In the genomic region with DNA sequence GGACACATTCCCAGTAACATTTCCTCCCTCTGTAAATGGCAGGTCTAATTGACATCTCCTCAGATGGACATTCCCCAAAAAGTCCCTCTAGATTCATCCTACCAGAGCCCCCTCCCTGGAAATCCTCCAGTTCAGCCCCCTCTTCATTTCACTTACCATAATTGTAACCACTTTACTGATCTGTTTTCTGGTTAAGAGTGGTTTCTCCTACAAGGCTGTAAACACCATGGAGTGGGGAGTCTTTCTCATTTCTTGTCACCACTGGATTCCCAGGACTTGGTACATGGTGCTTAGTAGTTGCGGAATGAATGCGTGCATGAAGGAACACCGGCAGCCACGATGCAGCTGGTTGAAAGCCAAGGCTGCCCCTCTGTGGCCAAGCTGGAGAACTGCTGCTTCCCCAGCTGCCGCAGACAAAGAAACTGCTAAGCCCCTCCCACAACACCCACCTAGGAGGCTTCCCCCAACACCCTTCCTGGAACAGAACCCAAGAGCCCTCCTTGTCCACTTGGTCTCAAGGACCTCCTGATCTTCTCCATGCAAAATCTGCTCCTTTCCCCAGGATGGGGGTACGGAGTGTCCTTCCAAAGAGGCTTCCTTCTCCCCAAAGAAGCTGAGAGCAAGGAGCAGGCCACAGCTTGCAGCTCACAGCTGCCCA, we compare ENCODE assay signal across 1 cellular context.
A peak's percentile ranks its signal among the peaks of the same experiment; 100 is the strongest.
TF ChIP-seq lines count a peak whose summit lies in the region.

No MANE protein-coding gene starts in this region.

TF ChIP-seq in K562, 482 proteins besides CTCF, POLR2A, EP300 and RAD21 (continued from another document and continues in another):
- TF ChIP-seq, protein P1, sequence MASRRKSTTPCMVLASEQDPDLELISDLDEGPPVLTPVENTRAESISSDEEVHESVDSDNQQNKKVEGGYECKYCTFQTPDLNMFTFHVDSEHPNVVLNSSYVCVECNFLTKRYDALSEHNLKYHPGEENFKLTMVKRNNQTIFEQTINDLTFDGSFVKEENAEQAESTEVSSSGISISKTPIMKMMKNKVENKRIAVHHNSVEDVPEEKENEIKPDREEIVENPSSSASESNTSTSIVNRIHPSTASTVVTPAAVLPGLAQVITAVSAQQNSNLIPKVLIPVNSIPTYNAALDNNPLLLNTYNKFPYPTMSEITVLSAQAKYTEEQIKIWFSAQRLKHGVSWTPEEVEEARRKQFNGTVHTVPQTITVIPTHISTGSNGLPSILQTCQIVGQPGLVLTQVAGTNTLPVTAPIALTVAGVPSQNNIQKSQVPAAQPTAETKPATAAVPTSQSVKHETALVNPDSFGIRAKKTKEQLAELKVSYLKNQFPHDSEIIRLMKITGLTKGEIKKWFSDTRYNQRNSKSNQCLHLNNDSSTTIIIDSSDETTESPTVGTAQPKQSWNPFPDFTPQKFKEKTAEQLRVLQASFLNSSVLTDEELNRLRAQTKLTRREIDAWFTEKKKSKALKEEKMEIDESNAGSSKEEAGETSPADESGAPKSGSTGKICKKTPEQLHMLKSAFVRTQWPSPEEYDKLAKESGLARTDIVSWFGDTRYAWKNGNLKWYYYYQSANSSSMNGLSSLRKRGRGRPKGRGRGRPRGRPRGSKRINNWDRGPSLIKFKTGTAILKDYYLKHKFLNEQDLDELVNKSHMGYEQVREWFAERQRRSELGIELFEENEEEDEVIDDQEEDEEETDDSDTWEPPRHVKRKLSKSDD (conservative IDR thresholded peaks at IDR 0.05; ENCODE audit: low read length), result peak; percentile 96; the same call in 1 of the 2 replicates
- TF ChIP-seq HMG20A (CRISPR knock-in tag; conservative IDR thresholded peaks at IDR 0.05) (peak; percentile 85; the same call in 1 of the 2 replicates), ETV5 (CRISPR knock-in tag; IDR thresholded peaks at IDR 0.05; ENCODE audit: low read depth) (peak; percentile 61; the same call in 1 of the 2 replicates), ZNF175 (CRISPR knock-in tag; IDR thresholded peaks at IDR 0.05; ENCODE audit: low read depth) (no peak), REST (CRISPR knock-in tag; IDR thresholded peaks at IDR 0.05; ENCODE audit: low read depth) (0 out of 2 replicates have a peak, but pooled peaks have one; percentile 69), THRAP3 (IDR thresholded peaks at IDR 0.05; ENCODE audit: borderline replicate concordance) (no peak), ETS2 (tag; IDR thresholded peaks at IDR 0.05; ENCODE audit: borderline replicate concordance, poor library complexity, severe bottlenecking) (no peak), ZBED1 (IDR thresholded peaks at IDR 0.05) (no peak), RUNX1 (IDR thresholded peaks at IDR 0.05; ENCODE audit: low read depth) (peak; percentile 91), HNRNPLL (IDR thresholded peaks at IDR 0.05; ENCODE audit: low read depth, low read length, poor library complexity, severe bottlenecking) (peak; percentile 40), KLF13 (tag; IDR thresholded peaks at IDR 0.05; ENCODE audit: borderline replicate concordance, low read depth) (peak; percentile 64), DDX20 (tag; IDR thresholded peaks at IDR 0.05; ENCODE audit: low read depth) (no peak), MEIS2 (IDR thresholded peaks at IDR 0.05; ENCODE audit: partially characterized antibody) (no peak), LEF1 (IDR thresholded peaks at IDR 0.05) (no peak), ARID1B (IDR thresholded peaks at IDR 0.05) (no peak), ARID2 (IDR thresholded peaks at IDR 0.05) (peak; percentile 99), E2F5 (CRISPR knock-in tag; IDR thresholded peaks at IDR 0.05) (peak; percentile 93; the same call in 1 of the 2 replicates), CXXC5 (CRISPR knock-in tag; IDR thresholded peaks at IDR 0.05) (peak; percentile 87), HSF4 (CRISPR knock-in tag; IDR thresholded peaks at IDR 0.05; ENCODE audit: borderline replicate concordance) (0 out of 2 replicates have a peak, but pooled peaks have one; percentile 37), TBP (optimal IDR thresholded peaks at IDR 0.05; ENCODE audit: low read depth, low read length) (peak; percentile 61), TGIF2 (CRISPR knock-in tag; IDR thresholded peaks at IDR 0.05) (no peak), KLF16 (IDR thresholded peaks at IDR 0.05) (peak; percentile 80), CBFA2T3 (IDR thresholded peaks at IDR 0.05) (peak; percentile 12; the same call in 1 of the 2 replicates)
- TF ChIP-seq, protein P2, sequence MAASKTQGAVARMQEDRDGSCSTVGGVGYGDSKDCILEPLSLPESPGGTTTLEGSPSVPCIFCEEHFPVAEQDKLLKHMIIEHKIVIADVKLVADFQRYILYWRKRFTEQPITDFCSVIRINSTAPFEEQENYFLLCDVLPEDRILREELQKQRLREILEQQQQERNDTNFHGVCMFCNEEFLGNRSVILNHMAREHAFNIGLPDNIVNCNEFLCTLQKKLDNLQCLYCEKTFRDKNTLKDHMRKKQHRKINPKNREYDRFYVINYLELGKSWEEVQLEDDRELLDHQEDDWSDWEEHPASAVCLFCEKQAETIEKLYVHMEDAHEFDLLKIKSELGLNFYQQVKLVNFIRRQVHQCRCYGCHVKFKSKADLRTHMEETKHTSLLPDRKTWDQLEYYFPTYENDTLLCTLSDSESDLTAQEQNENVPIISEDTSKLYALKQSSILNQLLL (CRISPR knock-in tag; IDR thresholded peaks at IDR 0.05; ENCODE audit: borderline replicate concordance), result 0 out of 2 replicates have a peak, but pooled peaks have one; percentile 13
- TF ChIP-seq, protein P3, sequence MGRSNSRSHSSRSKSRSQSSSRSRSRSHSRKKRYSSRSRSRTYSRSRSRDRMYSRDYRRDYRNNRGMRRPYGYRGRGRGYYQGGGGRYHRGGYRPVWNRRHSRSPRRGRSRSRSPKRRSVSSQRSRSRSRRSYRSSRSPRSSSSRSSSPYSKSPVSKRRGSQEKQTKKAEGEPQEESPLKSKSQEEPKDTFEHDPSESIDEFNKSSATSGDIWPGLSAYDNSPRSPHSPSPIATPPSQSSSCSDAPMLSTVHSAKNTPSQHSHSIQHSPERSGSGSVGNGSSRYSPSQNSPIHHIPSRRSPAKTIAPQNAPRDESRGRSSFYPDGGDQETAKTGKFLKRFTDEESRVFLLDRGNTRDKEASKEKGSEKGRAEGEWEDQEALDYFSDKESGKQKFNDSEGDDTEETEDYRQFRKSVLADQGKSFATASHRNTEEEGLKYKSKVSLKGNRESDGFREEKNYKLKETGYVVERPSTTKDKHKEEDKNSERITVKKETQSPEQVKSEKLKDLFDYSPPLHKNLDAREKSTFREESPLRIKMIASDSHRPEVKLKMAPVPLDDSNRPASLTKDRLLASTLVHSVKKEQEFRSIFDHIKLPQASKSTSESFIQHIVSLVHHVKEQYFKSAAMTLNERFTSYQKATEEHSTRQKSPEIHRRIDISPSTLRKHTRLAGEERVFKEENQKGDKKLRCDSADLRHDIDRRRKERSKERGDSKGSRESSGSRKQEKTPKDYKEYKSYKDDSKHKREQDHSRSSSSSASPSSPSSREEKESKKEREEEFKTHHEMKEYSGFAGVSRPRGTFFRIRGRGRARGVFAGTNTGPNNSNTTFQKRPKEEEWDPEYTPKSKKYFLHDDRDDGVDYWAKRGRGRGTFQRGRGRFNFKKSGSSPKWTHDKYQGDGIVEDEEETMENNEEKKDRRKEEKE (IDR thresholded peaks at IDR 0.05; ENCODE audit: borderline replicate concordance in 1 of 2, control insufficient read depth in 1 of 2, low read depth in 2 of 2, low read length in 1 of 2), result no peak
- TF ChIP-seq, protein P4, sequence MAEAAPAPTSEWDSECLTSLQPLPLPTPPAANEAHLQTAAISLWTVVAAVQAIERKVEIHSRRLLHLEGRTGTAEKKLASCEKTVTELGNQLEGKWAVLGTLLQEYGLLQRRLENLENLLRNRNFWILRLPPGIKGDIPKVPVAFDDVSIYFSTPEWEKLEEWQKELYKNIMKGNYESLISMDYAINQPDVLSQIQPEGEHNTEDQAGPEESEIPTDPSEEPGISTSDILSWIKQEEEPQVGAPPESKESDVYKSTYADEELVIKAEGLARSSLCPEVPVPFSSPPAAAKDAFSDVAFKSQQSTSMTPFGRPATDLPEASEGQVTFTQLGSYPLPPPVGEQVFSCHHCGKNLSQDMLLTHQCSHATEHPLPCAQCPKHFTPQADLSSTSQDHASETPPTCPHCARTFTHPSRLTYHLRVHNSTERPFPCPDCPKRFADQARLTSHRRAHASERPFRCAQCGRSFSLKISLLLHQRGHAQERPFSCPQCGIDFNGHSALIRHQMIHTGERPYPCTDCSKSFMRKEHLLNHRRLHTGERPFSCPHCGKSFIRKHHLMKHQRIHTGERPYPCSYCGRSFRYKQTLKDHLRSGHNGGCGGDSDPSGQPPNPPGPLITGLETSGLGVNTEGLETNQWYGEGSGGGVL (CRISPR knock-in tag; IDR thresholded peaks at IDR 0.05), result peak; percentile 60; the same call in 1 of the 2 replicates
- TF ChIP-seq, protein P5, sequence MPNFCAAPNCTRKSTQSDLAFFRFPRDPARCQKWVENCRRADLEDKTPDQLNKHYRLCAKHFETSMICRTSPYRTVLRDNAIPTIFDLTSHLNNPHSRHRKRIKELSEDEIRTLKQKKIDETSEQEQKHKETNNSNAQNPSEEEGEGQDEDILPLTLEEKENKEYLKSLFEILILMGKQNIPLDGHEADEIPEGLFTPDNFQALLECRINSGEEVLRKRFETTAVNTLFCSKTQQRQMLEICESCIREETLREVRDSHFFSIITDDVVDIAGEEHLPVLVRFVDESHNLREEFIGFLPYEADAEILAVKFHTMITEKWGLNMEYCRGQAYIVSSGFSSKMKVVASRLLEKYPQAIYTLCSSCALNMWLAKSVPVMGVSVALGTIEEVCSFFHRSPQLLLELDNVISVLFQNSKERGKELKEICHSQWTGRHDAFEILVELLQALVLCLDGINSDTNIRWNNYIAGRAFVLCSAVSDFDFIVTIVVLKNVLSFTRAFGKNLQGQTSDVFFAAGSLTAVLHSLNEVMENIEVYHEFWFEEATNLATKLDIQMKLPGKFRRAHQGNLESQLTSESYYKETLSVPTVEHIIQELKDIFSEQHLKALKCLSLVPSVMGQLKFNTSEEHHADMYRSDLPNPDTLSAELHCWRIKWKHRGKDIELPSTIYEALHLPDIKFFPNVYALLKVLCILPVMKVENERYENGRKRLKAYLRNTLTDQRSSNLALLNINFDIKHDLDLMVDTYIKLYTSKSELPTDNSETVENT (CRISPR knock-in tag; IDR thresholded peaks at IDR 0.05), result no peak
- TF ChIP-seq, protein P6, sequence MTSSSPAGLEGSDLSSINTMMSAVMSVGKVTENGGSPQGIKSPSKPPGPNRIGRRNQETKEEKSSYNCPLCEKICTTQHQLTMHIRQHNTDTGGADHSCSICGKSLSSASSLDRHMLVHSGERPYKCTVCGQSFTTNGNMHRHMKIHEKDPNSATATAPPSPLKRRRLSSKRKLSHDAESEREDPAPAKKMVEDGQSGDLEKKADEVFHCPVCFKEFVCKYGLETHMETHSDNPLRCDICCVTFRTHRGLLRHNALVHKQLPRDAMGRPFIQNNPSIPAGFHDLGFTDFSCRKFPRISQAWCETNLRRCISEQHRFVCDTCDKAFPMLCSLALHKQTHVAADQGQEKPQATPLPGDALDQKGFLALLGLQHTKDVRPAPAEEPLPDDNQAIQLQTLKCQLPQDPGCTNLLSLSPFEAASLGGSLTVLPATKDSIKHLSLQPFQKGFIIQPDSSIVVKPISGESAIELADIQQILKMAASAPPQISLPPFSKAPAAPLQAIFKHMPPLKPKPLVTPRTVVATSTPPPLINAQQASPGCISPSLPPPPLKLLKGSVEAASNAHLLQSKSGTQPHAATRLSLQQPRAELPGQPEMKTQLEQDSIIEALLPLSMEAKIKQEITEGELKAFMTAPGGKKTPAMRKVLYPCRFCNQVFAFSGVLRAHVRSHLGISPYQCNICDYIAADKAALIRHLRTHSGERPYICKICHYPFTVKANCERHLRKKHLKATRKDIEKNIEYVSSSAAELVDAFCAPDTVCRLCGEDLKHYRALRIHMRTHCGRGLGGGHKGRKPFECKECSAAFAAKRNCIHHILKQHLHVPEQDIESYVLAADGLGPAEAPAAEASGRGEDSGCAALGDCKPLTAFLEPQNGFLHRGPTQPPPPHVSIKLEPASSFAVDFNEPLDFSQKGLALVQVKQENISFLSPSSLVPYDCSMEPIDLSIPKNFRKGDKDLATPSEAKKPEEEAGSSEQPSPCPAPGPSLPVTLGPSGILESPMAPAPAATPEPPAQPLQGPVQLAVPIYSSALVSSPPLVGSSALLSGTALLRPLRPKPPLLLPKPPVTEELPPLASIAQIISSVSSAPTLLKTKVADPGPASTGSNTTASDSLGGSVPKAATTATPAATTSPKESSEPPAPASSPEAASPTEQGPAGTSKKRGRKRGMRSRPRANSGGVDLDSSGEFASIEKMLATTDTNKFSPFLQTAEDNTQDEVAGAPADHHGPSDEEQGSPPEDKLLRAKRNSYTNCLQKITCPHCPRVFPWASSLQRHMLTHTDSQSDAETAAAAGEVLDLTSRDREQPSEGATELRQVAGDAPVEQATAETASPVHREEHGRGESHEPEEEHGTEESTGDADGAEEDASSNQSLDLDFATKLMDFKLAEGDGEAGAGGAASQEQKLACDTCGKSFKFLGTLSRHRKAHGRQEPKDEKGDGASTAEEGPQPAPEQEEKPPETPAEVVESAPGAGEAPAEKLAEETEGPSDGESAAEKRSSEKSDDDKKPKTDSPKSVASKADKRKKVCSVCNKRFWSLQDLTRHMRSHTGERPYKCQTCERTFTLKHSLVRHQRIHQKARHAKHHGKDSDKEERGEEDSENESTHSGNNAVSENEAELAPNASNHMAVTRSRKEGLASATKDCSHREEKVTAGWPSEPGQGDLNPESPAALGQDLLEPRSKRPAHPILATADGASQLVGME (CRISPR knock-in tag; IDR thresholded peaks at IDR 0.05), result 0 out of 2 replicates have a peak, but pooled peaks have one; percentile 59
